In genomic region chr2:96143231-96143847, GRCh38 we compare ENCODE assay signal across 9 cellular contexts. TPM values are rescaled to one million over a fixed set of nuclear protein-coding genes. Genes with fewer than 3 reads are reported as not detected.
DNase-seq lines count a peak whose midpoint lies in the region; ATAC-seq and TF ChIP-seq lines count a peak whose summit lies in the region.
"Had no signal": no experiment of that assay in that cellular context is flagged by ENCODE, and none has a peak within 500 bp of the region (broad histone marks: within the 10 kb centered on the region; RNA-seq: fewer than 3 reads in every experiment).

No MANE protein-coding gene starts in this region.

- H3K9me3 Mint-ChIP-seq in HFFc6 (no peaks in the 10 kb centered on the region), naive B cell (no peaks in the 10 kb centered on the region)

- H3K27ac ChIP-seq in BLaER1 = peak overlapping the region; percentile 8; the same call in 1 of the 2 replicates

- peak overlapping the region; percentile 95 for H3K4me2 ChIP-seq in BLaER1

- no peak for ATAC-seq in naive B cell (ENCODE audit: low read depth in 2 of 2)

- no peaks in the 10 kb centered on the region for H3K27me3 ChIP-seq in BLaER1

- CTCF ChIA-PET in HEK293T (lab: Yijun Ruan, JAX) = no interaction called here

- no peaks in the 10 kb centered on the region for H3K9me3 ChIP-seq in BLaER1

- DNase-seq in HFFc6 (no peak), naive B cell (no peak), HK-2 (ENCODE audit: unreplicated experiment) (no peak), SK-N-DZ (ENCODE audit: low spot score) (no peak), HEK293T (ENCODE audit: extremely low spot score) (no peak), NCI-H2081 (lab: John Stamatoyannopoulos, UW) (no peak)
- DNase-seq in activated CD8-positive, alpha-beta memory T cell treated with anti-CD3 and anti-CD28 coated beads for 48 hours (ENCODE audit: low read depth in 2 of 3, low spot score in 2 of 3) = peak in 2 of 3 experiments; percentile 23 to 27
- DNase-seq: COR-L47 had no signal

- peak overlapping the region; percentile 96 for H3K4me3 ChIP-seq in BLaER1

- peak overlapping the region; percentile 94 for H3K9ac ChIP-seq in BLaER1

- H3K27ac Mint-ChIP-seq in HFFc6 (no peak overlapping the region), naive B cell (peak overlapping the region; percentile 87 to 99 (median 97))

- H3K4me3 Mint-ChIP-seq in HFFc6 (peak overlapping the region; percentile 89), naive B cell (peak overlapping the region; percentile 35 to 95 (median 90))

- H3K36me3 Mint-ChIP-seq in HFFc6 (ENCODE audit: low read depth) (peaks cover 8% of the 10 kb centered on the region; the same call in 1 of the 2 replicates), naive B cell (no peaks in the 10 kb centered on the region)

- peaks cover 72% of the 10 kb centered on the region for H3K4me1 ChIP-seq in BLaER1

- peaks cover 23% of the 10 kb centered on the region for H3K36me3 ChIP-seq in BLaER1

- H3K27me3 Mint-ChIP-seq in HFFc6 (ENCODE audit: insufficient read depth) (no peaks in the 10 kb centered on the region; the same call in 1 of the 2 replicates), naive B cell (no peaks in the 10 kb centered on the region)

- POLR2A ChIA-PET in HEK293T (lab: Yijun Ruan, JAX) = no interaction called here

- peaks cover 28% of the 10 kb centered on the region for H4K20me1 ChIP-seq in BLaER1

- H3K4me1 Mint-ChIP-seq in HFFc6 (ENCODE audit: low read depth) (peaks cover 44% of the 10 kb centered on the region), naive B cell (peaks cover 31 to 62% (median 59%) of the 10 kb centered on the region in 3 donors)

- no peak for TF ChIP-seq CTCF in HFFc6 (IDR thresholded peaks at IDR 0.05)

TF ChIP-seq in HEK293T, 16 proteins besides CTCF, POLR2A, EP300 and RAD21:
- TF ChIP-seq LEF1 (IDR thresholded peaks at IDR 0.05; ENCODE audit: borderline replicate concordance) (no peak), TARDBP (IDR thresholded peaks at IDR 0.05) (no peak), SP1 (IDR thresholded peaks at IDR 0.05) (no peak), FOXK2 (IDR thresholded peaks at IDR 0.05) (no peak), ARNT (IDR thresholded peaks at IDR 0.05) (no peak), BHLHE40 (IDR thresholded peaks at IDR 0.05; ENCODE audit: borderline replicate concordance) (no peak), CTBP1 (IDR thresholded peaks at IDR 0.05; ENCODE audit: borderline replicate concordance) (no peak), SUZ12 (IDR thresholded peaks at IDR 0.05) (no peak), NFRKB (IDR thresholded peaks at IDR 0.05) (no peak), FOXA1 (IDR thresholded peaks at IDR 0.05) (no peak), ELF4 (IDR thresholded peaks at IDR 0.05) (no peak), PKNOX1 (IDR thresholded peaks at IDR 0.05) (no peak), ZNF384 (IDR thresholded peaks at IDR 0.05) (no peak)

RNA-seq across cellular contexts. Expression of gene DUSP2, which starts 1.9 kb away (rescaled TPM):
- 10 to 100 TPM; 10.1 to 17.9 (median 11.5) TPM for total RNA-seq in HFFc6 (2021; fragmentation: NEBNext Ultra II Directional; extraction: Animal tissue kit (Norgen Biotek cat#: 25700))
- 100 to 1,000 TPM in 2 of 6 donors, 10 to 100 TPM in 4; 56.3 to 220 (median 95.9) TPM for polyA plus RNA-seq in naive B cell (ENCODE audit: low read depth in 6 of 6)
- polyA plus RNA-seq in SK-N-DZ (2014; cell fraction: cytosol; rRNA removed) = 4.1 and 8.1 TPM in 2 replicates
- 40.0 and 55.5 TPM in 2 replicates for polyA plus RNA-seq in SK-N-DZ (2014; cell fraction: nucleus; rRNA removed)

RNA-seq across cellular contexts. Expression of gene ASTL, which starts 5.0 kb away (rescaled TPM):
- total RNA-seq in HFFc6 (2021; fragmentation: NEBNext Ultra II Directional; extraction: Animal tissue kit (Norgen Biotek cat#: 25700)) = under 1 TPM in 3 of 6 experiments, not detected in 3; 0.25 to 0.39 (median 0.31) TPM
- polyA plus RNA-seq in naive B cell (ENCODE audit: low read depth in 6 of 6) = not detected
- not detected in 2 replicates for polyA plus RNA-seq in SK-N-DZ (2014; cell fraction: cytosol; rRNA removed)
- polyA plus RNA-seq in SK-N-DZ (2014; cell fraction: nucleus; rRNA removed) = not detected in 2 replicates

RNA-seq across cellular contexts. Expression of gene ADRA2B, which starts 27.0 kb away (rescaled TPM):
- total RNA-seq in HFFc6 (2021; fragmentation: NEBNext Ultra II Directional; extraction: Animal tissue kit (Norgen Biotek cat#: 25700)) = not detected
- under 1 TPM in 1 of 6 donors, not detected in 5; 0.15 TPM for polyA plus RNA-seq in naive B cell (ENCODE audit: low read depth in 6 of 6)
- not detected in 2 replicates for polyA plus RNA-seq in SK-N-DZ (2014; cell fraction: cytosol; rRNA removed)
- 0.27 and 0.30 TPM in 2 replicates for polyA plus RNA-seq in SK-N-DZ (2014; cell fraction: nucleus; rRNA removed)

Comparison
In these comparisons a context has a peak if more than half of its experiments do, and no peak if none do; other contexts are left out.
1. DNase-seq: peak in activated CD8-positive, alpha-beta memory T cell treated with anti-CD3 and anti-CD28 coated beads for 48 hours (2 of 3); none in HFFc6 (single experiment), naive B cell (single experiment), HK-2 (single experiment), SK-N-DZ (single experiment), HEK293T (single experiment) and NCI-H2081 (0 of 2).